Comparison of ENCODE assay signal across 9 cellular contexts in genomic region chr7:5827755-5828154, GRCh38. TPM values are rescaled to one million over a fixed set of nuclear protein-coding genes. Genes with fewer than 3 reads are reported as not detected.
A peak's percentile ranks its signal among the peaks of the same experiment; 100 is the strongest.
DNase-seq lines count a peak whose midpoint lies in the region; ATAC-seq, FAIRE-seq and TF ChIP-seq lines count a peak whose summit lies in the region.
"Had no signal": no experiment of that assay in that cellular context is flagged by ENCODE, and none has a peak within 500 bp of the region (broad histone marks: within the 10 kb centered on the region; RNA-seq: fewer than 3 reads in every experiment).

No MANE protein-coding gene starts in this region.

- no peaks in the 10 kb centered on the region for H3K9me3 Mint-ChIP-seq in activated CD4-positive, alpha-beta T cell treated with anti-CD3 and anti-CD28 coated beads for 36 hours (ENCODE audit: low read depth)
- H3K9me3 Mint-ChIP-seq in nephron: no peaks in the 10 kb centered on the region

- peaks cover under 1% of the 10 kb centered on the region; the same call in 1 of the 2 replicates for H3F3A ChIP-seq in PC-9 (ENCODE audit: insufficient read depth, low read depth)

- in situ Hi-C loops in GM12878 (cut with MboI): no loop called here

- TF ChIP-seq RAD21 in GM12878 (IDR thresholded peaks at IDR 0.05; ENCODE audit: insufficient read depth, low read depth, low read length): peak; percentile 35; the same call in 1 of the 2 replicates

- no peak for TF ChIP-seq EP300 in GM12878 (IDR thresholded peaks at IDR 0.05; ENCODE audit: borderline replicate concordance in 1 of 2, control insufficient read depth in 1 of 2, low read depth in 2 of 2, low read length in 2 of 2)

- WGBS in GM12878 (ENCODE audit: insufficient coverage, insufficient replicate concordance, low lambda C conversion rate, missing lambda C conversion rate): 43% methylated on average over 2 of the region's 2 CpGs

- H3K27me3 Mint-ChIP-seq in activated CD4-positive, alpha-beta T cell treated with anti-CD3 and anti-CD28 coated beads for 36 hours: no peaks in the 10 kb centered on the region
- H3K27me3 Mint-ChIP-seq in nephron (ENCODE audit: low read depth): no peaks in the 10 kb centered on the region

- CTCF ChIA-PET in activated CD4-positive, alpha-beta T cell treated with anti-CD3 and anti-CD28 coated beads for 36 hours (lab: Charles Lee): interaction anchor here (0.7 to 1.4 kb wide), 6 partner anchors 8 to 333 kb away, joined by 3 to 6 read pairs (median 3); no protein-coding TSS in a partner anchor
- CTCF ChIA-PET in PC-9 (lab: Charles Lee): interaction anchor here (0.6 to 0.7 kb wide), 3 partner anchors 17 to 56 kb away, joined by 9 to 15 read pairs (median 12); no protein-coding TSS in a partner anchor
- CTCF ChIA-PET in GM12878 (lab: Yijun Ruan, JAX): interaction anchor here (0.6 to 1.6 kb wide), 8 partner anchors 10 to 792 kb away, joined by 3 to 8 read pairs (median 5); no protein-coding TSS in a partner anchor

- no peaks in the 10 kb centered on the region for H3K9me2 ChIP-seq in PC-9 (ENCODE audit: insufficient read depth)

- no peak overlapping the region for H3K9ac ChIP-seq in GM12878 (ENCODE audit: control insufficient read depth, insufficient read depth, low read length)

- H3K36me3 ChIP-seq in PC-9 (ENCODE audit: low read depth) (no peaks in the 10 kb centered on the region), GM12878 (ENCODE audit: control insufficient read depth in 2 of 2, insufficient read depth in 2 of 2, low read length in 1 of 2) (no peaks in the 10 kb centered on the region)

- peak; percentile 72 for DNase-seq in activated CD4-positive, alpha-beta T cell treated with anti-CD3 and anti-CD28 coated beads for 36 hours
- DNase-seq in activated CD4-positive, alpha-beta T cell treated with anti-CD3 and anti-CD28 coated beads for 1 hour: no peak
- peak; percentile 37 to 48 for DNase-seq in PC-9
- no peak for DNase-seq in GM12878 (ENCODE audit: low read depth, low spot score)
- DNase-seq in 8988T: no peak

- no peaks in the 10 kb centered on the region for H3K27me3 ChIP-seq in PC-9 (ENCODE audit: insufficient read depth, low read depth)
- H3K27me3 ChIP-seq in GM12878 (replicated peaks in 1 of 2; ENCODE audit: control insufficient read depth in 2 of 2, insufficient read depth in 2 of 2, low read length in 1 of 2): no peaks in the 10 kb centered on the region

- POLR2A ChIA-PET in activated CD4-positive, alpha-beta T cell treated with anti-CD3 and anti-CD28 coated beads for 36 hours (lab: Charles Lee): no interaction called here
- POLR2A ChIA-PET in PC-9 (lab: Charles Lee; ENCODE audit: unreplicated experiment): no interaction called here
- POLR2A ChIA-PET in GM12878 (lab: Charles Lee): no interaction called here

- H3K27ac ChIP-seq in PC-9: no peak overlapping the region
- H3K27ac ChIP-seq in GM12878 (ENCODE audit: control insufficient read depth, insufficient read depth): no peak overlapping the region

- H3K4me3 Mint-ChIP-seq in activated CD4-positive, alpha-beta T cell treated with anti-CD3 and anti-CD28 coated beads for 36 hours: no peak overlapping the region
- peak overlapping the region in 2 of 3 experiments; percentile 12 to 34 for H3K4me3 Mint-ChIP-seq in nephron

- BruUV-seq in PC-9 (replicated peaks; lab: Mats Ljungman, UMichigan) (no TSS peak), GM12878 (replicated peaks; lab: Mats Ljungman, UMichigan) (no TSS peak)

- H4K20me1 ChIP-seq in PC-9 (ENCODE audit: insufficient read depth) (no peaks in the 10 kb centered on the region), GM12878 (ENCODE audit: control insufficient read depth, insufficient read depth) (no peaks in the 10 kb centered on the region)

- RAD21 ChIA-PET in GM12878 (lab: Charles Lee; ENCODE audit: unreplicated experiment): no interaction called here

- SMC1A ChIA-PET in GM12878 (lab: Charles Lee; ENCODE audit: uncharacterized antibody, unreplicated experiment): interaction anchor here (0.6 kb wide), 1 partner anchor 809 kb away, joined by 3 read pairs; no protein-coding TSS in a partner anchor

- FAIRE-seq in GM12878 (lab: Jason Lieb, UNC): no peak

- no peak overlapping the region for H3K27ac Mint-ChIP-seq in activated CD4-positive, alpha-beta T cell treated with anti-CD3 and anti-CD28 coated beads for 36 hours
- H3K27ac Mint-ChIP-seq in nephron: no peak overlapping the region

- no peak overlapping the region for H2AFZ ChIP-seq in PC-9
- no peak overlapping the region for H2AFZ ChIP-seq in GM12878 (ENCODE audit: control insufficient read depth, low read depth, low read length)

- TF ChIP-seq CTCF in PC-9 (conservative IDR thresholded peaks at IDR 0.05) (peak; percentile 67), GM12878 (IDR thresholded peaks at IDR 0.05 in 2 of 3, conservative IDR thresholded peaks at IDR 0.05 in 1 of 3; ENCODE audit: control insufficient read depth in 2 of 3, extremely low read depth in 1 of 3, insufficient read depth in 1 of 3, low read depth in 3 of 3, low read length in 3 of 3) (peak; percentile 41 to 51 (median 51); a peak in 5 of 6 replicates), nephron (IDR thresholded peaks at IDR 0.05; ENCODE audit: unreplicated experiment in 3 of 3) (peak; percentile 26 to 38 (median 32))

- H3K36me3 Mint-ChIP-seq in activated CD4-positive, alpha-beta T cell treated with anti-CD3 and anti-CD28 coated beads for 36 hours (ENCODE audit: low read depth): no peaks in the 10 kb centered on the region
- H3K36me3 Mint-ChIP-seq in nephron (ENCODE audit: low read depth): no peaks in the 10 kb centered on the region

- no peaks in the 10 kb centered on the region for H3K79me2 ChIP-seq in PC-9 (ENCODE audit: low read depth)
- no peaks in the 10 kb centered on the region for H3K79me2 ChIP-seq in GM12878 (ENCODE audit: control insufficient read depth, insufficient read depth, low read length)

- intact Hi-C loops in activated CD4-positive, alpha-beta T cell treated with anti-CD3 and anti-CD28 coated beads for 36 hours (cut with DNase I, micrococcal nuclease): loop anchor here in 1 of 2 experiments (2.0 kb wide), 1 partner anchor 333 kb away; no protein-coding TSS in a partner anchor
- intact Hi-C loops in PC-9 (cut with micrococcal nuclease; ENCODE audit: unreplicated experiment): loop anchor here (2.0 kb wide), 1 partner anchor 47 kb away; the partner anchor contains the start of gene RNF216
- intact Hi-C loops in GM12878 (cut with micrococcal nuclease; ENCODE audit: unreplicated experiment): no loop called here

- H3K4me1 ChIP-seq in PC-9 (replicated peaks; ENCODE audit: insufficient read depth): peaks cover 8% of the 10 kb centered on the region
- peaks cover 6% of the 10 kb centered on the region for H3K4me1 ChIP-seq in GM12878 (ENCODE audit: control insufficient read depth, insufficient read depth, low read length)

- peaks cover 31% of the 10 kb centered on the region for H3K4me1 Mint-ChIP-seq in activated CD4-positive, alpha-beta T cell treated with anti-CD3 and anti-CD28 coated beads for 36 hours
- peaks cover 15% of the 10 kb centered on the region for H3K4me1 Mint-ChIP-seq in nephron

- H3K9me3 ChIP-seq in PC-9 (ENCODE audit: insufficient read depth, low read depth) (no peaks in the 10 kb centered on the region), GM12878 (replicated peaks; ENCODE audit: control insufficient read depth, insufficient read depth, low read length) (no peaks in the 10 kb centered on the region)

- H3K4me3 ChIP-seq in PC-9 (no peak overlapping the region), GM12878 (no peak overlapping the region)

- no peak for TF ChIP-seq POLR2A in GM12878 (IDR thresholded peaks at IDR 0.05; ENCODE audit: low read depth, low read length)

- no peak for ATAC-seq in activated CD4-positive, alpha-beta T cell treated with anti-CD3 and anti-CD28 coated beads for 36 hours
- ATAC-seq in GM12878: 0 out of 3 replicates have a peak, but pooled peaks have one; percentile 12
- no peak for ATAC-seq in HG03095 (IDR thresholded peaks at IDR 0.05; ENCODE audit: unreplicated experiment)
- ATAC-seq in HG03378 (IDR thresholded peaks at IDR 0.05; ENCODE audit: unreplicated experiment): no peak

- H3K4me2 ChIP-seq in PC-9 (no peak overlapping the region), GM12878 (ENCODE audit: control insufficient read depth, insufficient read depth) (no peak overlapping the region)

RNA-seq across cellular contexts. Expression of gene RNF216, which starts 46.3 kb away (rescaled TPM):
- 10 to 100 TPM; 37.2 to 41.1 TPM for total RNA-seq in activated CD4-positive, alpha-beta T cell treated with anti-CD3 and anti-CD28 coated beads for 36 hours
- total RNA-seq in PC-9 (2021): 38.0 and 39.9 TPM in 2 replicates
- total RNA-seq in GM12878 (2013; cell fraction: nucleolus; rRNA removed): 144 and 148 TPM in 2 replicates
- 20.1 and 21.3 TPM in 2 replicates for total RNA-seq in GM12878 (2014; rRNA removed)
- total RNA-seq in GM12878 (2014; rRNA removed; fragmentation: Illumina TruSeq; extraction: Trizol): 19.6 and 20.3 TPM in 2 replicates
- 26.0 and 29.5 TPM in 2 replicates for total RNA-seq in GM12878 (2021)
- 9.6 TPM for polyA plus RNA-seq in GM12878 (2011; ENCODE audit: low read depth)
- polyA plus RNA-seq in GM12878 (2011; rRNA removed): 24.6 and 25.0 TPM in 2 replicates
- 19.0 and 22.6 TPM in 2 replicates for polyA plus RNA-seq in GM12878 (2011; cell fraction: cytosol; rRNA removed)
- polyA plus RNA-seq in GM12878 (2011; cell fraction: nucleus; rRNA removed): 48.7 and 54.4 TPM in 2 replicates
- 17.0 and 18.8 TPM in 2 replicates for polyA plus RNA-seq in GM12878 (2012)
- 20.3 and 24.9 TPM in 2 replicates for polyA plus RNA-seq in GM12878 (2014; fragmentation: Illumina TruSeq; extraction: Trizol)
- polyA plus RNA-seq in GM12878 (2014; fragmentation: Nextera tagmentation; extraction: Ambion mirVana): 1 to 10 TPM; 3.6 to 6.3 TPM
- polyA plus RNA-seq in GM12878 (2014; rRNA removed): 25.2 and 26.1 TPM in 2 replicates
- polyA plus RNA-seq in GM12878 (2016; fragmentation: Nextera tagmentation; extraction: Ambion mirVana): 10 to 100 TPM; 30.0 to 31.1 TPM
- polyA minus RNA-seq in GM12878 (2011; rRNA and poly(A)+ RNA removed): 36.9 and 45.2 TPM in 2 replicates
- 15.3 and 16.0 TPM in 2 replicates for polyA minus RNA-seq in GM12878 (2011; cell fraction: cytosol; rRNA and poly(A)+ RNA removed)
- 36.9 and 46.5 TPM in 2 replicates for polyA minus RNA-seq in GM12878 (2011; cell fraction: nucleus; rRNA and poly(A)+ RNA removed)

RNA-seq across cellular contexts. Expression of gene OCM, which starts 52.8 kb away (rescaled TPM):
- not detected for total RNA-seq in activated CD4-positive, alpha-beta T cell treated with anti-CD3 and anti-CD28 coated beads for 36 hours
- total RNA-seq in PC-9 (2021) (0.83 TPM in 1 of 2 replicates, not detected in the other), GM12878 (2014; rRNA removed) (not detected in 2 replicates), GM12878 (2014; rRNA removed; fragmentation: Illumina TruSeq; extraction: Trizol) (not detected in 2 replicates), GM12878 (2021) (not detected in 2 replicates)
- not detected in 2 replicates for total RNA-seq in GM12878 (2013; cell fraction: nucleolus; rRNA removed)
- not detected for polyA plus RNA-seq in GM12878 (2011; ENCODE audit: low read depth)
- polyA plus RNA-seq in GM12878 (2011; rRNA removed) (not detected in 2 replicates), GM12878 (2014; fragmentation: Illumina TruSeq; extraction: Trizol) (not detected in 2 replicates), GM12878 (2014; fragmentation: Nextera tagmentation; extraction: Ambion mirVana) (not detected), GM12878 (2014; rRNA removed) (0.20 TPM in 1 of 2 replicates, not detected in the other), GM12878 (2016; fragmentation: Nextera tagmentation; extraction: Ambion mirVana) (not detected)
- not detected in 2 replicates for polyA plus RNA-seq in GM12878 (2011; cell fraction: cytosol; rRNA removed)
- polyA plus RNA-seq in GM12878 (2011; cell fraction: nucleus; rRNA removed): not detected in 2 replicates
- polyA plus RNA-seq in GM12878 (2012): not detected in 2 replicates
- not detected in 2 replicates for polyA minus RNA-seq in GM12878 (2011; rRNA and poly(A)+ RNA removed)
- not detected in 2 replicates for polyA minus RNA-seq in GM12878 (2011; cell fraction: cytosol; rRNA and poly(A)+ RNA removed)
- not detected in 2 replicates for polyA minus RNA-seq in GM12878 (2011; cell fraction: nucleus; rRNA and poly(A)+ RNA removed)
- total RNA-seq: skeletal muscle tissue had no signal

Comparison
In these comparisons a context has a peak if more than half of its experiments do, and no peak if none do; other contexts are left out.
1. DNase-seq: peak in activated CD4-positive, alpha-beta T cell treated with anti-CD3 and anti-CD28 coated beads for 36 hours (single experiment) and PC-9 (2 of 2); none in activated CD4-positive, alpha-beta T cell treated with anti-CD3 and anti-CD28 coated beads for 1 hour (single experiment), GM12878 (single experiment) and 8988T (single experiment).
2. Peak in every context shown above with its lines, with median percentiles within 50 percentile points of each other: CTCF ChIP-seq.